Comparison of ENCODE assay signal across 13 cellular contexts in genomic region chr20:16491277-16491912, GRCh38.
DNase-seq lines count a peak whose midpoint lies in the region; ATAC-seq and TF ChIP-seq lines count a peak whose summit lies in the region.
"Had no signal": no experiment of that assay in that cellular context is flagged by ENCODE, and none has a peak within 500 bp of the region (broad histone marks: within the 10 kb centered on the region; RNA-seq: fewer than 3 reads in every experiment).

No MANE protein-coding gene starts in this region.

- intact Hi-C loops in CD8-positive, alpha-beta T cell (cut with DNase I, micrococcal nuclease), result no loop called here
- intact Hi-C loops in activated T-helper 2 cell treated with anti-CD3 and anti-CD28 coated beads, Interferon-gamma antibody, Interleukin-2, Interleukin-4, amounts not matched to agents 10 μg/mL and 5 μg/mL and 100 μg/mL, durations not matched to agents 14 hours and 24 hours and 36 hours (cut with micrococcal nuclease), result no loop called here

- H3K27ac Mint-ChIP-seq in CD8-positive, alpha-beta T cell, result no peak overlapping the region
- H3K27ac Mint-ChIP-seq in activated T-helper 2 cell treated with anti-CD3 and anti-CD28 coated beads, Interferon-gamma antibody, Interleukin-2, Interleukin-4, amounts not matched to agents 10 μg/mL and 5 μg/mL and 100 μg/mL, durations not matched to agents 14 hours and 24 hours and 36 hours, result no peak overlapping the region
- H3K27ac Mint-ChIP-seq: T-cell had no signal

- POLR2A ChIA-PET in CD8-positive, alpha-beta T cell (lab: Charles Lee), result no interaction called here

- CTCF ChIA-PET in CD8-positive, alpha-beta T cell (lab: Charles Lee), result no interaction called here

- no peaks in the 10 kb centered on the region for H3K4me1 ChIP-seq in CD8-positive, alpha-beta T cell (ENCODE audit: insufficient read depth, low read length)

- H3K4me1 Mint-ChIP-seq in CD8-positive, alpha-beta T cell (ENCODE audit: low read depth), result no peaks in the 10 kb centered on the region
- no peaks in the 10 kb centered on the region for H3K4me1 Mint-ChIP-seq in activated T-helper 2 cell treated with anti-CD3 and anti-CD28 coated beads, Interferon-gamma antibody, Interleukin-2, Interleukin-4, amounts not matched to agents 10 μg/mL and 5 μg/mL and 100 μg/mL, durations not matched to agents 14 hours and 24 hours and 36 hours (ENCODE audit: low read depth)

- no peaks in the 10 kb centered on the region for H3K9me3 Mint-ChIP-seq in CD8-positive, alpha-beta T cell
- no peaks in the 10 kb centered on the region for H3K9me3 Mint-ChIP-seq in activated T-helper 2 cell treated with anti-CD3 and anti-CD28 coated beads, Interferon-gamma antibody, Interleukin-2, Interleukin-4, amounts not matched to agents 10 μg/mL and 5 μg/mL and 100 μg/mL, durations not matched to agents 14 hours and 24 hours and 36 hours
- H3K9me3 Mint-ChIP-seq: T-cell had no signal

- peaks cover 38% of the 10 kb centered on the region for H3K36me3 Mint-ChIP-seq in CD8-positive, alpha-beta T cell
- H3K36me3 Mint-ChIP-seq in activated T-helper 2 cell treated with anti-CD3 and anti-CD28 coated beads, Interferon-gamma antibody, Interleukin-2, Interleukin-4, amounts not matched to agents 10 μg/mL and 5 μg/mL and 100 μg/mL, durations not matched to agents 14 hours and 24 hours and 36 hours (ENCODE audit: low read depth), result no peaks in the 10 kb centered on the region

- H3K4me3 ChIP-seq in AG10803 (ENCODE audit: low read length) (no peak overlapping the region), foreskin fibroblast (ENCODE audit: low read depth in 1 of 2, low read length in 2 of 2) (no peak overlapping the region)
- no peak overlapping the region for H3K4me3 ChIP-seq in CD8-positive, alpha-beta T cell (ENCODE audit: low read depth, low read length)
- H3K4me3 ChIP-seq: K562, smooth muscle cell had no signal

- TF ChIP-seq CTCF in AG10803 (conservative IDR thresholded peaks at IDR 0.05; ENCODE audit: low read length) (no peak), foreskin fibroblast (IDR thresholded peaks at IDR 0.05; ENCODE audit: low read depth, low read length) (no peak)
- no peak for TF ChIP-seq CTCF in CD8-positive, alpha-beta T cell (IDR thresholded peaks at IDR 0.05)

- no peaks in the 10 kb centered on the region for H3K36me3 ChIP-seq in CD8-positive, alpha-beta T cell (ENCODE audit: insufficient read depth, low read length)
- H3K36me3 ChIP-seq: brain microvascular endothelial cell had no signal

- no peak overlapping the region for H3K4me3 Mint-ChIP-seq in CD8-positive, alpha-beta T cell
- H3K4me3 Mint-ChIP-seq in activated T-helper 2 cell treated with anti-CD3 and anti-CD28 coated beads, Interferon-gamma antibody, Interleukin-2, Interleukin-4, amounts not matched to agents 10 μg/mL and 5 μg/mL and 100 μg/mL, durations not matched to agents 14 hours and 24 hours and 36 hours (ENCODE audit: low read depth), result no peak overlapping the region
- H3K4me3 Mint-ChIP-seq: T-cell had no signal

- H3K9me3 ChIP-seq in CD8-positive, alpha-beta T cell (ENCODE audit: low read length), result no peaks in the 10 kb centered on the region

- H3K27me3 ChIP-seq in CD8-positive, alpha-beta T cell (ENCODE audit: insufficient read depth, low read length), result no peaks in the 10 kb centered on the region
- H3K27me3 ChIP-seq: brain microvascular endothelial cell had no signal

- peak; percentile 75 for ATAC-seq in GM19025 (IDR thresholded peaks at IDR 0.05; ENCODE audit: low read depth, unreplicated experiment)
- ATAC-seq in HG03175 (IDR thresholded peaks at IDR 0.05; ENCODE audit: unreplicated experiment), result peak; percentile 91
- ATAC-seq in CD8-positive, alpha-beta T cell, result no peak
- no peak for ATAC-seq in HG03432 (IDR thresholded peaks at IDR 0.05; ENCODE audit: unreplicated experiment)
- ATAC-seq: K562; stimulated activated naive CD8-positive, alpha-beta T cell treated with anti-CD3 and anti-CD28 coated beads, Interleukin-15, Interleukin-2, amounts not matched to agents 100 U/mL and 50 U/mL, for 24 hours; T-cell had no signal

- H3K27ac ChIP-seq in CD8-positive, alpha-beta T cell (ENCODE audit: low read depth, low read length), result no peak overlapping the region
- H3K27ac ChIP-seq: brain microvascular endothelial cell had no signal

- no peaks in the 10 kb centered on the region for H3K27me3 Mint-ChIP-seq in CD8-positive, alpha-beta T cell (ENCODE audit: low read depth)
- no peaks in the 10 kb centered on the region for H3K27me3 Mint-ChIP-seq in activated T-helper 2 cell treated with anti-CD3 and anti-CD28 coated beads, Interferon-gamma antibody, Interleukin-2, Interleukin-4, amounts not matched to agents 10 μg/mL and 5 μg/mL and 100 μg/mL, durations not matched to agents 14 hours and 24 hours and 36 hours (ENCODE audit: low read depth)
- H3K27me3 Mint-ChIP-seq: T-cell had no signal

- DNase-seq in AG10803 (ENCODE audit: low read depth), result peak; percentile 11
- peak; percentile 32 to 49 for DNase-seq in foreskin fibroblast
- DNase-seq in CD8-positive, alpha-beta T cell, result no peak
- no peak for DNase-seq in activated CD4-positive, alpha-beta T cell treated with anti-CD3 and anti-CD28 coated beads, Interleukin-2, amount 50 U/mL, for 1 hour
- DNase-seq in activated T-helper 2 cell treated with anti-CD3 and anti-CD28 coated beads, Interferon-gamma antibody, Interleukin-2, Interleukin-4, amounts not matched to agents 10 μg/mL and 5 μg/mL and 100 μg/mL, durations not matched to agents 14 hours and 24 hours and 36 hours (ENCODE audit: low spot score), result no peak
- DNase-seq: brain microvascular endothelial cell; stimulated activated naive CD8-positive, alpha-beta T cell treated with anti-CD3 and anti-CD28 coated beads, Interleukin-15, Interleukin-2, amounts not matched to agents 100 U/mL and 50 U/mL, for 24 hours; T-cell had no signal

Comparison
In these comparisons a context has a peak if more than half of its experiments do, and no peak if none do; other contexts are left out.
1. DNase-seq: peak in AG10803 (single experiment) and foreskin fibroblast (2 of 2); none in CD8-positive, alpha-beta T cell (0 of 7), activated CD4-positive, alpha-beta T cell treated with anti-CD3 and anti-CD28 coated beads, Interleukin-2, amount 50 U/mL, for 1 hour (single experiment) and activated T-helper 2 cell treated with anti-CD3 and anti-CD28 coated beads, Interferon-gamma antibody, Interleukin-2, Interleukin-4, amounts not matched to agents 10 μg/mL and 5 μg/mL and 100 μg/mL, durations not matched to agents 14 hours and 24 hours and 36 hours (single experiment).
2. ATAC-seq: peak in GM19025 (single experiment) and HG03175 (single experiment); none in CD8-positive, alpha-beta T cell (single experiment) and HG03432 (single experiment).